In the genomic region with DNA sequence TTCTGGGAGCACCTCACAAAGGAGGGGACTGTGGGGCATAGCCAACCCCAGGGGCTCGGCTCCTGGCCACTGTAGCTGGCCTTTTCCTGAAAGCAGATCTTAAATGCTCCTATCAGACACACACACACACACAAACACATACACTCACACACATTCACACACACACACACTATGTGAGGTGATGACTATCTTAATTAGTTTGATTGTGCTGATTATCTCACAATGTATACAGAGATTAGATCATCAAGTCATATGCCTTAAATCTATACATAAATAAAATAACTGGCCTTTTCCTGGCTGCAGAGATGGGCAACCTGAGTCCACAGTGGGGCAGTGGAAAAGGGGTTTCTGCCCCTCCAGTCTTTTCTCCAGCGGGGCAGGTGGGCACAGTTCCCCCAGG, we compare ENCODE assay signal across 19 cellular contexts. TPM values are rescaled to one million over a fixed set of nuclear protein-coding genes. Genes with fewer than 3 reads are reported as not detected.
DNase-seq lines count a peak whose midpoint lies in the region; ATAC-seq and TF ChIP-seq lines count a peak whose summit lies in the region.
"Had no signal": no experiment of that assay in that cellular context is flagged by ENCODE, and none has a peak within 500 bp of the region (broad histone marks: within the 10 kb centered on the region; RNA-seq: fewer than 3 reads in every experiment).

No MANE protein-coding gene starts in this region.

- H3K36me3 ChIP-seq in BLaER1 (no peaks in the 10 kb centered on the region), tibial artery (no peaks in the 10 kb centered on the region)

- H3K9me3 ChIP-seq in BLaER1 (no peaks in the 10 kb centered on the region), tibial artery (no peaks in the 10 kb centered on the region)

- peaks cover 14% of the 10 kb centered on the region; the same call in 1 of the 2 replicates for H4K20me1 ChIP-seq in BLaER1

- intact Hi-C loops in left colon (cut with DNase I, micrococcal nuclease): no loop called here
- intact Hi-C loops in tibial artery (cut with DNase I; ENCODE audit: low total_unique reads): no loop called here

- H3K4me2 ChIP-seq in BLaER1: peak overlapping the region; percentile 76
- H3K4me2 ChIP-seq: GM23338 had no signal

- no peak overlapping the region for H3K9ac ChIP-seq in BLaER1

- no peaks in the 10 kb centered on the region for H3K27me3 ChIP-seq in BLaER1
- no peaks in the 10 kb centered on the region for H3K27me3 ChIP-seq in tibial artery

- no peak for TF ChIP-seq POLR2A in GM18505 (IDR thresholded peaks at IDR 0.05; ENCODE audit: borderline replicate concordance, extremely low read depth, insufficient read depth, insufficient read length)

- no peak for TF ChIP-seq CTCF in tibial artery (IDR thresholded peaks at IDR 0.05)

- H3K4me3 ChIP-seq in BLaER1 (no peak overlapping the region), tibial artery (no peak overlapping the region)
- H3K4me3 ChIP-seq: GM23338 had no signal

- DNase-seq in NCI-H69 (lab: John Stamatoyannopoulos, UW) (peak; percentile 69), left colon (no peak), tibial artery (no peak), D341Med (ENCODE audit: low spot score) (no peak), NCI-H2171 (lab: John Stamatoyannopoulos, UW) (no peak)
- DNase-seq: 8988T; C1 segment of cervical spinal cord; CD4-positive, CD25-positive, alpha-beta regulatory T cell; CD8-positive, alpha-beta memory T cell; COR-L47; DMS79; GDM1; HCEC 1CT; HFFc6 had no signal

- ATAC-seq in left colon (peak; percentile 34), GM18505 (IDR thresholded peaks at IDR 0.05; ENCODE audit: unreplicated experiment) (no peak)
- ATAC-seq: GM23338 had no signal

- H3K27ac ChIP-seq in BLaER1 (peak overlapping the region; percentile 75), tibial artery (peak overlapping the region; percentile 70 to 81)

- H3K4me1 ChIP-seq in BLaER1 (peaks cover 70% of the 10 kb centered on the region), tibial artery (peaks cover 0 to 77% (median 37%) of the 10 kb centered on the region in 4 donors)

RNA-seq across cellular contexts. Expression of gene LGR6, which starts 27.1 kb away (rescaled TPM):
- total RNA-seq in left colon: 1 to 10 TPM; 1.1 to 1.9 TPM
- total RNA-seq: A673, HepG2, HFFc6 had no signal
